25 cellular contexts compared by ENCODE assay signal in genomic region chr16:57281791-57282190, GRCh38.
"Had no signal": no experiment of that assay in that cellular context is flagged by ENCODE, and none has a peak within 500 bp of the region (broad histone marks: within the 10 kb centered on the region; RNA-seq: fewer than 3 reads in every experiment).

No MANE protein-coding gene starts in this region.

- H3K9me3 ChIP-seq: esophagus muscularis mucosa, heart right ventricle, thoracic aorta, upper lobe of right lung had no signal

- ATAC-seq: activated CD8-positive, alpha-beta T cell treated with anti-CD3 and anti-CD28 coated beads, Interleukin-2, amount 10 ng/mL, durations not matched to agents 7 days and 5 days; heart right ventricle; stimulated activated naive CD8-positive, alpha-beta T cell treated with anti-CD3 and anti-CD28 coated beads, Interleukin-15, amount 100 ng/mL, for 72 hours had no signal

- H3K36me3 ChIP-seq: esophagus muscularis mucosa, heart right ventricle, thoracic aorta, upper lobe of right lung had no signal

- FAIRE-seq: astrocyte, bronchial epithelial cell, endothelial cell of umbilical vein had no signal

- H3K36me3 Mint-ChIP-seq: mesothelial cell of epicardium had no signal

- H3K9me3 Mint-ChIP-seq: activated CD4-positive, alpha-beta T cell treated with anti-CD3 and anti-CD28 coated beads, Interleukin-2, amount 10 ng/mL, durations not matched to agents 7 days and 5 days; dendritic cell treated with granulocyte-macrophage colony-stimulating factor and Interleukin-4, amounts not matched to agents 40 ng/mL and 50 ng/mL, for 4 days; mesothelial cell of epicardium; nephron; stimulated activated naive CD8-positive, alpha-beta T cell treated with anti-CD3 and anti-CD28 coated beads, Interleukin-15, amount 100 ng/mL, for 72 hours had no signal

- H3K4me3 ChIP-seq: esophagus muscularis mucosa, heart right ventricle, lung, skin epidermis, thoracic aorta had no signal

- H3K27ac ChIP-seq: esophagus muscularis mucosa, heart right ventricle, thoracic aorta, upper lobe of right lung had no signal

- DNase-seq: activated CD4-positive, alpha-beta T cell treated with anti-CD3 and anti-CD28 coated beads, Interleukin-2, amount 10 ng/mL, durations not matched to agents 7 days and 5 days; activated CD4-positive, CD25-positive, alpha-beta regulatory T cell; activated CD8-positive, alpha-beta T cell treated with anti-CD3 and anti-CD28 coated beads, Interleukin-2, amount 10 ng/mL, durations not matched to agents 7 days and 5 days; activated effector memory CD4-positive, alpha-beta T cell treated with Interleukin-2 at 50 U/mL for 16 hours; activated naive CD4-positive, alpha-beta T cell treated with anti-CD3 and anti-CD28 coated beads, Interleukin-2, amount 50 U/mL, for 16 hours; activated T-cell treated with anti-CD3 and anti-CD28 coated beads, Interleukin-2, amount 50 U/mL, for 48 hours; effector memory CD4-positive, alpha-beta T cell; heart right ventricle; occipital lobe; stimulated activated CD4-positive, alpha-beta T cell treated with anti-CD3 and anti-CD28 coated beads, Interleukin-15, amount 100 ng/mL, for 24 hours; stimulated activated CD4-positive, alpha-beta T cell treated with anti-CD3 and anti-CD28 coated beads, Interleukin-4, amount 100 ng/mL, for 1 hour; stimulated activated naive CD8-positive, alpha-beta T cell treated with anti-CD3 and anti-CD28 coated beads, Interleukin-15, amount 100 ng/mL, for 72 hours; T-helper 9 cell; upper lobe of right lung had no signal

- H3K4me1 Mint-ChIP-seq: nephron had no signal

- H3K27ac Mint-ChIP-seq: activated CD4-positive, alpha-beta T cell treated with anti-CD3 and anti-CD28 coated beads, Interleukin-2, amount 10 ng/mL, durations not matched to agents 7 days and 5 days; activated CD8-positive, alpha-beta T cell treated with anti-CD3 and anti-CD28 coated beads, Interleukin-2, amount 10 ng/mL, durations not matched to agents 7 days and 5 days; dendritic cell treated with granulocyte-macrophage colony-stimulating factor and Interleukin-4, amounts not matched to agents 40 ng/mL and 50 ng/mL, for 4 days; mesothelial cell of epicardium; nephron; progenitor cell of endocrine pancreas; stimulated activated naive CD8-positive, alpha-beta T cell treated with anti-CD3 and anti-CD28 coated beads, Interleukin-15, amount 100 ng/mL, for 72 hours had no signal

- H3K4me3 Mint-ChIP-seq: activated CD4-positive, alpha-beta T cell treated with anti-CD3 and anti-CD28 coated beads, Interleukin-2, amount 10 ng/mL, durations not matched to agents 7 days and 5 days; activated CD8-positive, alpha-beta T cell treated with anti-CD3 and anti-CD28 coated beads, Interleukin-2, amount 10 ng/mL, durations not matched to agents 7 days and 5 days; dendritic cell treated with granulocyte-macrophage colony-stimulating factor and Interleukin-4, amounts not matched to agents 40 ng/mL and 50 ng/mL, for 4 days; mesothelial cell of epicardium; stimulated activated naive CD8-positive, alpha-beta T cell treated with anti-CD3 and anti-CD28 coated beads, Interleukin-15, amount 100 ng/mL, for 72 hours had no signal
